Comparison of ENCODE assay signal across 1 cellular context in the genomic region with DNA sequence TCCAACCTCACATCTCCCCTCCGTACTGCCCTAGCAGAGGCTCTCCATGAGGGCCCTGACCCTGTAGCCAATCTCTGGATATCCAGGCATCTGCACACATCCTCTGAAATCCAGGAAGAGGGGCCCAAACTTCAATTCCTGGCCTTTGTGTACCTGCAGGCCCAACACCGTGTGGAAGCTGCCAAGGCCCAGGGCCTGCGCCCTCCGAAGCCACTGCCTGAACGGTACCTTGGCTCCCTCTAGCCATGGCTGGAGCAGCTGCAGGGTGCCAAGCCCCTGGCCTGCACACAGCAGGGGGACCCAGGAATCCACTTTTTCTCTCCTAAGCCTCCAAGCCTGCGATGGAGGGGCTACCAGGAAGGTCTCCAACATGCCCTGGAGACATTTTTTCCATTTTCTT.
TF ChIP-seq lines count a peak whose summit lies in the region.

No MANE protein-coding gene starts in this region.

TF ChIP-seq in GM12878, 131 proteins besides CTCF, POLR2A, EP300 and RAD21 (continued from another document):
- TF ChIP-seq, protein P1, sequence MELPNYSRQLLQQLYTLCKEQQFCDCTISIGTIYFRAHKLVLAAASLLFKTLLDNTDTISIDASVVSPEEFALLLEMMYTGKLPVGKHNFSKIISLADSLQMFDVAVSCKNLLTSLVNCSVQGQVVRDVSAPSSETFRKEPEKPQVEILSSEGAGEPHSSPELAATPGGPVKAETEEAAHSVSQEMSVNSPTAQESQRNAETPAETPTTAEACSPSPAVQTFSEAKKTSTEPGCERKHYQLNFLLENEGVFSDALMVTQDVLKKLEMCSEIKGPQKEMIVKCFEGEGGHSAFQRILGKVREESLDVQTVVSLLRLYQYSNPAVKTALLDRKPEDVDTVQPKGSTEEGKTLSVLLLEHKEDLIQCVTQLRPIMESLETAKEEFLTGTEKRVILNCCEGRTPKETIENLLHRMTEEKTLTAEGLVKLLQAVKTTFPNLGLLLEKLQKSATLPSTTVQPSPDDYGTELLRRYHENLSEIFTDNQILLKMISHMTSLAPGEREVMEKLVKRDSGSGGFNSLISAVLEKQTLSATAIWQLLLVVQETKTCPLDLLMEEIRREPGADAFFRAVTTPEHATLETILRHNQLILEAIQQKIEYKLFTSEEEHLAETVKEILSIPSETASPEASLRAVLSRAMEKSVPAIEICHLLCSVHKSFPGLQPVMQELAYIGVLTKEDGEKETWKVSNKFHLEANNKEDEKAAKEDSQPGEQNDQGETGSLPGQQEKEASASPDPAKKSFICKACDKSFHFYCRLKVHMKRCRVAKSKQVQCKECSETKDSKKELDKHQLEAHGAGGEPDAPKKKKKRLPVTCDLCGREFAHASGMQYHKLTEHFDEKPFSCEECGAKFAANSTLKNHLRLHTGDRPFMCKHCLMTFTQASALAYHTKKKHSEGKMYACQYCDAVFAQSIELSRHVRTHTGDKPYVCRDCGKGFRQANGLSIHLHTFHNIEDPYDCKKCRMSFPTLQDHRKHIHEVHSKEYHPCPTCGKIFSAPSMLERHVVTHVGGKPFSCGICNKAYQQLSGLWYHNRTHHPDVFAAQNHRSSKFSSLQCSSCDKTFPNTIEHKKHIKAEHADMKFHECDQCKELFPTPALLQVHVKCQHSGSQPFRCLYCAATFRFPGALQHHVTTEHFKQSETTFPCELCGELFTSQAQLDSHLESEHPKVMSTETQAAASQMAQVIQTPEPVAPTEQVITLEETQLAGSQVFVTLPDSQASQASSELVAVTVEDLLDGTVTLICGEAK (IDR thresholded peaks at IDR 0.05; ENCODE audit: borderline replicate concordance), result no peak
- TF ChIP-seq, protein P2, sequence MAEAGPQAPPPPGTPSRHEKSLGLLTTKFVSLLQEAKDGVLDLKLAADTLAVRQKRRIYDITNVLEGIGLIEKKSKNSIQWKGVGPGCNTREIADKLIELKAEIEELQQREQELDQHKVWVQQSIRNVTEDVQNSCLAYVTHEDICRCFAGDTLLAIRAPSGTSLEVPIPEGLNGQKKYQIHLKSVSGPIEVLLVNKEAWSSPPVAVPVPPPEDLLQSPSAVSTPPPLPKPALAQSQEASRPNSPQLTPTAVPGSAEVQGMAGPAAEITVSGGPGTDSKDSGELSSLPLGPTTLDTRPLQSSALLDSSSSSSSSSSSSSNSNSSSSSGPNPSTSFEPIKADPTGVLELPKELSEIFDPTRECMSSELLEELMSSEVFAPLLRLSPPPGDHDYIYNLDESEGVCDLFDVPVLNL (IDR thresholded peaks at IDR 0.05; ENCODE audit: low read depth, low read length), result no peak
- no peak for TF ChIP-seq POLR2AphosphoS2 (IDR thresholded peaks at IDR 0.05; ENCODE audit: low read depth, low read length)
- no peak for TF ChIP-seq RFX5 (IDR thresholded peaks at IDR 0.05; ENCODE audit: low read depth, low read length)
